In the genomic region with DNA sequence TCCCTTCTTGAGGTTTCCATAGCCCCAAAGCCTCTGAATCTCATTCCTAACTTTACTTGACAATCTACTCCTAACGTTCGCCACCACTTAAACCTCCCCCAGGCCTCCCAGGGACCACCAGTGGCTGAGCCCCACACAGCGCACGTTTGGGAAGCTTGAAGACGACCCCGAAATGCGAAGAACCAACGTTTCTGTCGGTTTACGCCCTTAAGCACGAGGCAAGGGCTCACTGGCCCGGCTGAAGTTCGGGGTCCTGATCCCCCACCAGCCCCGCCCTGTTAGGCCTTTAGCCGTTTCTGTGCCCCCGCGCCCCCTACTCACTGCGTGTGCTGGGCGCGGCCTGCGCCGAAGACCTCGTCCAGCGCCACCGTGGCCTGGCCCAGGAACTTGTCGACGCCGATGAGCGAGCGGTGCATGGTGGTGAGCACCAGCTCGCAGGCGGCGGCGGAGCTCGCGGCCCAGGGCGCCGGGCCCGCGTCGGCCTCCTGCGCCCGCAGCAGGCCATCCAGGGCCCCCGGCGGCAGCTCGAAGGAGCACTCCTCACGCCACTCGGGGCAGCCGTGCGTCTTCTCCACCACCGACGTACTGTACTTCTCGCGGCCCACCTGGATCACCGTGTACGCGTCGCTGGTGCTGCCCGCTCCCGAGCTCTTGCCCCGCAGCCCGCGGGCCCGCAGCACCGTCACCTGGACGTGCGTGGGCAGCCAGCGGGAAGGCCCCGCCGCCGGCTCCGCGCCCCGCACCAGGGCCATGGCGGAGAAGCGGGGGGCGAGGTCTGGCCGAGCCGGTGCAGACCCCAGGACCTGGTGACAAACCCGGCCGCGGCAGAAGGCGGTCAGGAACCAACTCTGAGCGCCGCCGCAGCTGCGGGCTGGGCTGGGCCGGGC, we compare ENCODE assay signal across 1 cellular context.
TF ChIP-seq lines count a peak whose summit lies in the region.

No MANE protein-coding gene starts in this region.

TF ChIP-seq in HepG2, 621 proteins besides CTCF, POLR2A, EP300 and RAD21 (continued from another document and continues in another):
- TF ChIP-seq ZNF367 (CRISPR knock-in tag; IDR thresholded peaks at IDR 0.05; ENCODE audit: borderline replicate concordance) (peak; percentile 39; the same call in 1 of the 2 replicates), ARID3A (IDR thresholded peaks at IDR 0.05; ENCODE audit: low read depth, low read length) (no peak), NR2F6 (IDR thresholded peaks at IDR 0.05) (no peak), NR2F6 (CRISPR knock-in tag; IDR thresholded peaks at IDR 0.05) (no peak), CREM (IDR thresholded peaks at IDR 0.05) (no peak), CREM (CRISPR knock-in tag; IDR thresholded peaks at IDR 0.05) (no peak), MYNN (CRISPR knock-in tag; IDR thresholded peaks at IDR 0.05; ENCODE audit: low read depth) (peak; percentile 89; the same call in 1 of the 2 replicates), RARA (CRISPR knock-in tag; IDR thresholded peaks at IDR 0.05) (no peak), ZNF282 (IDR thresholded peaks at IDR 0.05; ENCODE audit: partially characterized antibody) (no peak), SSRP1 (CRISPR knock-in tag; IDR thresholded peaks at IDR 0.05) (no peak), PAX8 (CRISPR knock-in tag; IDR thresholded peaks at IDR 0.05; ENCODE audit: borderline replicate concordance) (peak; percentile 76; the same call in 1 of the 2 replicates), RAD51 (IDR thresholded peaks at IDR 0.05; ENCODE audit: borderline replicate concordance) (no peak), ZNF639 (CRISPR knock-in tag; conservative IDR thresholded peaks at IDR 0.05) (no peak), ZFP36L2 (CRISPR knock-in tag; IDR thresholded peaks at IDR 0.05) (0 out of 2 replicates have a peak, but pooled peaks have one; percentile 37), HDAC1 (CRISPR knock-in tag; IDR thresholded peaks at IDR 0.05) (peak; percentile 9; the same call in 1 of the 2 replicates), MIXL1 (CRISPR knock-in tag; IDR thresholded peaks at IDR 0.05) (no peak), ADNP (CRISPR knock-in tag; IDR thresholded peaks at IDR 0.05) (no peak), IRX3 (CRISPR knock-in tag; IDR thresholded peaks at IDR 0.05; ENCODE audit: borderline replicate concordance, low read depth) (peak; percentile 96), ZNF329 (CRISPR knock-in tag; IDR thresholded peaks at IDR 0.05; ENCODE audit: low read depth) (no peak), FOSL2 (CRISPR knock-in tag; IDR thresholded peaks at IDR 0.05) (0 out of 2 replicates have a peak, but pooled peaks have one; percentile 14), RFX5 (IDR thresholded peaks at IDR 0.05; ENCODE audit: low read depth, low read length) (no peak), TBP (CRISPR knock-in tag; IDR thresholded peaks at IDR 0.05) (peak; percentile 66; the same call in 1 of the 2 replicates), MEF2D (CRISPR knock-in tag; IDR thresholded peaks at IDR 0.05) (no peak), EEA1 (CRISPR knock-in tag; IDR thresholded peaks at IDR 0.05; ENCODE audit: borderline replicate concordance) (peak; percentile 94), ZNF816 (CRISPR knock-in tag; IDR thresholded peaks at IDR 0.05; ENCODE audit: borderline replicate concordance) (no peak), SRSF1 (optimal IDR thresholded peaks at IDR 0.05; ENCODE audit: low read depth, low read length) (no peak), ZNF460 (CRISPR knock-in tag; IDR thresholded peaks at IDR 0.05; ENCODE audit: borderline replicate concordance) (no peak), ZFP36L1 (CRISPR knock-in tag; IDR thresholded peaks at IDR 0.05) (peak; percentile 76; the same call in 1 of the 2 replicates), MAFK (conservative IDR thresholded peaks at IDR 0.05 in 1 of 2, IDR thresholded peaks at IDR 0.05 in 1 of 2; ENCODE audit: low read length in 2 of 2) (no peak), ZNF362 (CRISPR knock-in tag; IDR thresholded peaks at IDR 0.05; ENCODE audit: borderline replicate concordance) (peak; percentile 15; the same call in 1 of the 2 replicates), TBX3 (IDR thresholded peaks at IDR 0.05; ENCODE audit: borderline replicate concordance) (no peak), WIZ (CRISPR knock-in tag; IDR thresholded peaks at IDR 0.05) (no peak), SETDB1 (CRISPR knock-in tag; IDR thresholded peaks at IDR 0.05; ENCODE audit: borderline replicate concordance) (no peak), ZNF264 (CRISPR knock-in tag; IDR thresholded peaks at IDR 0.05) (no peak), ZNF646 (CRISPR knock-in tag; IDR thresholded peaks at IDR 0.05) (peak; percentile 61; the same call in 1 of the 2 replicates), ZFP37 (CRISPR knock-in tag; IDR thresholded peaks at IDR 0.05; ENCODE audit: borderline replicate concordance) (peak; percentile 61; the same call in 1 of the 2 replicates), IRF2 (CRISPR knock-in tag; IDR thresholded peaks at IDR 0.05) (no peak), ZFAT (CRISPR knock-in tag; conservative IDR thresholded peaks at IDR 0.05) (no peak; the same call in 1 of the 2 replicates), NCOR1 (IDR thresholded peaks at IDR 0.05; ENCODE audit: borderline replicate concordance, low read length) (no peak), FOXO1 (CRISPR knock-in tag; IDR thresholded peaks at IDR 0.05) (no peak; the same call in 1 of the 2 replicates), ELF1 (CRISPR knock-in tag; IDR thresholded peaks at IDR 0.05) (no peak), MZF1 (CRISPR knock-in tag; IDR thresholded peaks at IDR 0.05; ENCODE audit: borderline replicate concordance) (no peak)
- TF ChIP-seq, protein P1, sequence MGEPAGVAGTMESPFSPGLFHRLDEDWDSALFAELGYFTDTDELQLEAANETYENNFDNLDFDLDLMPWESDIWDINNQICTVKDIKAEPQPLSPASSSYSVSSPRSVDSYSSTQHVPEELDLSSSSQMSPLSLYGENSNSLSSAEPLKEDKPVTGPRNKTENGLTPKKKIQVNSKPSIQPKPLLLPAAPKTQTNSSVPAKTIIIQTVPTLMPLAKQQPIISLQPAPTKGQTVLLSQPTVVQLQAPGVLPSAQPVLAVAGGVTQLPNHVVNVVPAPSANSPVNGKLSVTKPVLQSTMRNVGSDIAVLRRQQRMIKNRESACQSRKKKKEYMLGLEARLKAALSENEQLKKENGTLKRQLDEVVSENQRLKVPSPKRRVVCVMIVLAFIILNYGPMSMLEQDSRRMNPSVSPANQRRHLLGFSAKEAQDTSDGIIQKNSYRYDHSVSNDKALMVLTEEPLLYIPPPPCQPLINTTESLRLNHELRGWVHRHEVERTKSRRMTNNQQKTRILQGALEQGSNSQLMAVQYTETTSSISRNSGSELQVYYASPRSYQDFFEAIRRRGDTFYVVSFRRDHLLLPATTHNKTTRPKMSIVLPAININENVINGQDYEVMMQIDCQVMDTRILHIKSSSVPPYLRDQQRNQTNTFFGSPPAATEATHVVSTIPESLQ (CRISPR knock-in tag; conservative IDR thresholded peaks at IDR 0.05), result no peak
- TF ChIP-seq, protein P2, sequence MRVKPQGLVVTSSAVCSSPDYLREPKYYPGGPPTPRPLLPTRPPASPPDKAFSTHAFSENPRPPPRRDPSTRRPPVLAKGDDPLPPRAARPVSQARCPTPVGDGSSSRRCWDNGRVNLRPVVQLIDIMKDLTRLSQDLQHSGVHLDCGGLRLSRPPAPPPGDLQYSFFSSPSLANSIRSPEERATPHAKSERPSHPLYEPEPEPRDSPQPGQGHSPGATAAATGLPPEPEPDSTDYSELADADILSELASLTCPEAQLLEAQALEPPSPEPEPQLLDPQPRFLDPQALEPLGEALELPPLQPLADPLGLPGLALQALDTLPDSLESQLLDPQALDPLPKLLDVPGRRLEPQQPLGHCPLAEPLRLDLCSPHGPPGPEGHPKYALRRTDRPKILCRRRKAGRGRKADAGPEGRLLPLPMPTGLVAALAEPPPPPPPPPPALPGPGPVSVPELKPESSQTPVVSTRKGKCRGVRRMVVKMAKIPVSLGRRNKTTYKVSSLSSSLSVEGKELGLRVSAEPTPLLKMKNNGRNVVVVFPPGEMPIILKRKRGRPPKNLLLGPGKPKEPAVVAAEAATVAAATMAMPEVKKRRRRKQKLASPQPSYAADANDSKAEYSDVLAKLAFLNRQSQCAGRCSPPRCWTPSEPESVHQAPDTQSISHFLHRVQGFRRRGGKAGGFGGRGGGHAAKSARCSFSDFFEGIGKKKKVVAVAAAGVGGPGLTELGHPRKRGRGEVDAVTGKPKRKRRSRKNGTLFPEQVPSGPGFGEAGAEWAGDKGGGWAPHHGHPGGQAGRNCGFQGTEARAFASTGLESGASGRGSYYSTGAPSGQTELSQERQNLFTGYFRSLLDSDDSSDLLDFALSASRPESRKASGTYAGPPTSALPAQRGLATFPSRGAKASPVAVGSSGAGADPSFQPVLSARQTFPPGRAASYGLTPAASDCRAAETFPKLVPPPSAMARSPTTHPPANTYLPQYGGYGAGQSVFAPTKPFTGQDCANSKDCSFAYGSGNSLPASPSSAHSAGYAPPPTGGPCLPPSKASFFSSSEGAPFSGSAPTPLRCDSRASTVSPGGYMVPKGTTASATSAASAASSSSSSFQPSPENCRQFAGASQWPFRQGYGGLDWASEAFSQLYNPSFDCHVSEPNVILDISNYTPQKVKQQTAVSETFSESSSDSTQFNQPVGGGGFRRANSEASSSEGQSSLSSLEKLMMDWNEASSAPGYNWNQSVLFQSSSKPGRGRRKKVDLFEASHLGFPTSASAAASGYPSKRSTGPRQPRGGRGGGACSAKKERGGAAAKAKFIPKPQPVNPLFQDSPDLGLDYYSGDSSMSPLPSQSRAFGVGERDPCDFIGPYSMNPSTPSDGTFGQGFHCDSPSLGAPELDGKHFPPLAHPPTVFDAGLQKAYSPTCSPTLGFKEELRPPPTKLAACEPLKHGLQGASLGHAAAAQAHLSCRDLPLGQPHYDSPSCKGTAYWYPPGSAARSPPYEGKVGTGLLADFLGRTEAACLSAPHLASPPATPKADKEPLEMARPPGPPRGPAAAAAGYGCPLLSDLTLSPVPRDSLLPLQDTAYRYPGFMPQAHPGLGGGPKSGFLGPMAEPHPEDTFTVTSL (CRISPR knock-in tag; IDR thresholded peaks at IDR 0.05; ENCODE audit: borderline replicate concordance), result no peak
